In the genomic region with DNA sequence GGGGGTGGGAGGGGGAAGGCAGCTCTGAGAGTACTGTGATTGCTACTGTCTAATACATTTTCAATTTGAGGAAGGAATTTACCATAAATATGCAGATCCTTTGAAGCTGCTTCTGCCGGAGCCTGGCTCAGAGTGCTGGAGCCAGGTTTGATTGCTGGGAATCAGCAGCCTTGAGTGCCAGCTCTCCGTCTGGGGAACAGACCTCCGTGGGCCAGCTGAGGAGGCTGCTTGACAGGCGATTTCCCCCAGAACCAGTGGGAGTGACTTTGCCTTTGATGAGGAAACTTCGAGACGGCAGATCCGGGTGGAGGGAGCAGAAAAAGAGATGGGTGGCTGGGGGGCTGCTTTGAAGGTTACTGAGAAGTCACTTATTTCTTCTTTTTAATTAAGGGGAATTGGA, we compare ENCODE assay signal across 11 cellular contexts.
DNase-seq lines count a peak whose midpoint lies in the region; ATAC-seq and TF ChIP-seq lines count a peak whose summit lies in the region.
"Had no signal": no experiment of that assay in that cellular context is flagged by ENCODE, and none has a peak within 500 bp of the region (broad histone marks: within the 10 kb centered on the region; RNA-seq: fewer than 3 reads in every experiment).

No MANE protein-coding gene starts in this region.

- H3K4me2 ChIP-seq in SK-N-SH: no peak overlapping the region
- H3K4me2 ChIP-seq: A549 had no signal

- H3K36me3 ChIP-seq in SK-N-SH (replicated peaks in 1 of 2; ENCODE audit: control insufficient read depth in 1 of 2, insufficient read depth in 2 of 2, low read length in 1 of 2): no peaks in the 10 kb centered on the region

- 31% methylated on average over 6 of the region's 7 CpGs for WGBS in SK-N-SH (ENCODE audit: low lambda C conversion rate)

- TF ChIP-seq EP300 in SK-N-SH (IDR thresholded peaks at IDR 0.05; ENCODE audit: borderline replicate concordance in 1 of 2, low read depth in 1 of 2, low read length in 1 of 2): no peak

- TF ChIP-seq CTCF in SK-N-SH (IDR thresholded peaks at IDR 0.05): no peak

- no peaks in the 10 kb centered on the region for H3K9me3 ChIP-seq in SK-N-SH
- H3K9me3 ChIP-seq: A549 had no signal

- H3K9ac ChIP-seq in SK-N-SH: no peak overlapping the region

- no peaks in the 10 kb centered on the region for H3K9me2 ChIP-seq in SK-N-SH

- H3K27ac ChIP-seq in SK-N-SH (ENCODE audit: low read depth in 2 of 2, low read length in 1 of 2): no peak overlapping the region
- H3K27ac ChIP-seq: A549 had no signal

- DNase-seq in SK-N-SH (peak; percentile 29), astrocyte of the hippocampus (ENCODE audit: low read depth, low spot score) (peak; percentile 37), islet precursor cell (peak; percentile 69), putamen (ENCODE audit: low spot score) (peak; percentile 55), 8988T (no peak), H4 (ENCODE audit: low spot score) (no peak)
- DNase-seq: CD8-positive, alpha-beta T cell; COR-L47 had no signal

- no peaks in the 10 kb centered on the region for H4K20me1 ChIP-seq in SK-N-SH (ENCODE audit: insufficient read depth)

- no peaks in the 10 kb centered on the region for H3K27me3 ChIP-seq in SK-N-SH (ENCODE audit: insufficient read depth)

- ATAC-seq in SK-N-SH treated with all-trans-retinoic acid at 6 μM for 48 hours (no peak), HG03439 (IDR thresholded peaks at IDR 0.05; ENCODE audit: unreplicated experiment) (no peak)
- ATAC-seq: A549; CD8-positive, alpha-beta T cell had no signal

- no peak overlapping the region for H2AFZ ChIP-seq in SK-N-SH (ENCODE audit: low read depth)

- no peak overlapping the region for H3K4me3 ChIP-seq in SK-N-SH (ENCODE audit: low read depth in 2 of 2, low read length in 1 of 2)
- H3K4me3 ChIP-seq: A549 had no signal

- POLR2A ChIA-PET in SK-N-SH (lab: Yijun Ruan, JAX): no interaction called here

- H3K79me2 ChIP-seq in SK-N-SH (ENCODE audit: insufficient read depth): no peaks in the 10 kb centered on the region

- CTCF ChIA-PET in SK-N-SH (lab: Yijun Ruan, JAX): interaction anchor here (1.3 to 2.8 kb wide), 3 partner anchors 47 to 371 kb away, joined by 3 to 15 read pairs (median 3); a partner anchor contains a TSS

- no peak for TF ChIP-seq RAD21 in SK-N-SH (IDR thresholded peaks at IDR 0.05; ENCODE audit: low read length)

- peaks cover 0 to 35% of the 10 kb centered on the region in 2 experiments; a peak in 2 of 4 replicates for H3K4me1 ChIP-seq in SK-N-SH (ENCODE audit: control insufficient read depth in 1 of 2, insufficient read depth in 2 of 2, low read depth in 1 of 2, low read length in 1 of 2)
- H3K4me1 ChIP-seq: A549 had no signal

- H3F3A ChIP-seq in SK-N-SH (replicated peaks; ENCODE audit: insufficient read depth): no peaks in the 10 kb centered on the region

TF ChIP-seq in SK-N-SH, 30 proteins besides CTCF, POLR2A, EP300 and RAD21:
- TF ChIP-seq RCOR1 (IDR thresholded peaks at IDR 0.05; ENCODE audit: low read length) (no peak), SMC3 (IDR thresholded peaks at IDR 0.05; ENCODE audit: low read depth, low read length) (no peak), FOXJ3 (CRISPR knock-in tag; IDR thresholded peaks at IDR 0.05) (no peak), POLR2AphosphoS5 (IDR thresholded peaks at IDR 0.05; ENCODE audit: low read depth, low read length) (no peak), TAF1 (IDR thresholded peaks at IDR 0.05; ENCODE audit: borderline replicate concordance, low read depth, low read length) (no peak), TCF12 (IDR thresholded peaks at IDR 0.05) (no peak), JUND (IDR thresholded peaks at IDR 0.05) (no peak), FOSL2 (IDR thresholded peaks at IDR 0.05; ENCODE audit: borderline replicate concordance, low read depth) (no peak), ELF1 (IDR thresholded peaks at IDR 0.05) (no peak), SIN3A (IDR thresholded peaks at IDR 0.05; ENCODE audit: borderline replicate concordance, low read depth, low read length) (no peak)
- TF ChIP-seq, protein P1, sequence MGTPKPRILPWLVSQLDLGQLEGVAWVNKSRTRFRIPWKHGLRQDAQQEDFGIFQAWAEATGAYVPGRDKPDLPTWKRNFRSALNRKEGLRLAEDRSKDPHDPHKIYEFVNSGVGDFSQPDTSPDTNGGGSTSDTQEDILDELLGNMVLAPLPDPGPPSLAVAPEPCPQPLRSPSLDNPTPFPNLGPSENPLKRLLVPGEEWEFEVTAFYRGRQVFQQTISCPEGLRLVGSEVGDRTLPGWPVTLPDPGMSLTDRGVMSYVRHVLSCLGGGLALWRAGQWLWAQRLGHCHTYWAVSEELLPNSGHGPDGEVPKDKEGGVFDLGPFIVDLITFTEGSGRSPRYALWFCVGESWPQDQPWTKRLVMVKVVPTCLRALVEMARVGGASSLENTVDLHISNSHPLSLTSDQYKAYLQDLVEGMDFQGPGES (IDR thresholded peaks at IDR 0.05; ENCODE audit: low read depth, low read length): no peak

TF ChIP-seq in SK-N-SH treated with all-trans-retinoic acid at 6 μM for 48 hours, 23 proteins besides CTCF, POLR2A, EP300 and RAD21:
- TF ChIP-seq, protein P2, sequence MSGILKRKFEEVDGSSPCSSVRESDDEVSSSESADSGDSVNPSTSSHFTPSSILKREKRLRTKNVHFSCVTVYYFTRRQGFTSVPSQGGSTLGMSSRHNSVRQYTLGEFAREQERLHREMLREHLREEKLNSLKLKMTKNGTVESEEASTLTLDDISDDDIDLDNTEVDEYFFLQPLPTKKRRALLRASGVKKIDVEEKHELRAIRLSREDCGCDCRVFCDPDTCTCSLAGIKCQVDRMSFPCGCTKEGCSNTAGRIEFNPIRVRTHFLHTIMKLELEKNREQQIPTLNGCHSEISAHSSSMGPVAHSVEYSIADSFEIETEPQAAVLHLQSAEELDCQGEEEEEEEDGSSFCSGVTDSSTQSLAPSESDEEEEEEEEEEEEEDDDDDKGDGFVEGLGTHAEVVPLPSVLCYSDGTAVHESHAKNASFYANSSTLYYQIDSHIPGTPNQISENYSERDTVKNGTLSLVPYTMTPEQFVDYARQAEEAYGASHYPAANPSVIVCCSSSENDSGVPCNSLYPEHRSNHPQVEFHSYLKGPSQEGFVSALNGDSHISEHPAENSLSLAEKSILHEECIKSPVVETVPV (CRISPR knock-in tag; IDR thresholded peaks at IDR 0.05): no peak
- TF ChIP-seq ZFP3 (CRISPR knock-in tag; IDR thresholded peaks at IDR 0.05): no peak
- TF ChIP-seq ZNF70 (CRISPR knock-in tag; IDR thresholded peaks at IDR 0.05): no peak
- no peak for TF ChIP-seq TCF4 (CRISPR knock-in tag; IDR thresholded peaks at IDR 0.05; ENCODE audit: borderline replicate concordance)
- TF ChIP-seq, protein P3, sequence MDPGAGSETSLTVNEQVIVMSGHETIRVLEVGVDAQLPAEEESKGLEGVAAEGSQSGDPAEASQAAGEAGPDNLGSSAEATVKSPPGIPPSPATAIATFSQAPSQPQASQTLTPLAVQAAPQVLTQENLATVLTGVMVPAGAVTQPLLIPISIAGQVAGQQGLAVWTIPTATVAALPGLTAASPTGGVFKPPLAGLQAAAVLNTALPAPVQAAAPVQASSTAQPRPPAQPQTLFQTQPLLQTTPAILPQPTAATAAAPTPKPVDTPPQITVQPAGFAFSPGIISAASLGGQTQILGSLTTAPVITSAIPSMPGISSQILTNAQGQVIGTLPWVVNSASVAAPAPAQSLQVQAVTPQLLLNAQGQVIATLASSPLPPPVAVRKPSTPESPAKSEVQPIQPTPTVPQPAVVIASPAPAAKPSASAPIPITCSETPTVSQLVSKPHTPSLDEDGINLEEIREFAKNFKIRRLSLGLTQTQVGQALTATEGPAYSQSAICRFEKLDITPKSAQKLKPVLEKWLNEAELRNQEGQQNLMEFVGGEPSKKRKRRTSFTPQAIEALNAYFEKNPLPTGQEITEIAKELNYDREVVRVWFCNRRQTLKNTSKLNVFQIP (CRISPR knock-in tag; IDR thresholded peaks at IDR 0.05; ENCODE audit: borderline replicate concordance, low read depth): no peak
- TF ChIP-seq ZFP30 (CRISPR knock-in tag; IDR thresholded peaks at IDR 0.05): no peak
- no peak for TF ChIP-seq BACH2 (CRISPR knock-in tag; IDR thresholded peaks at IDR 0.05; ENCODE audit: borderline replicate concordance)
- TF ChIP-seq RARB (CRISPR knock-in tag; IDR thresholded peaks at IDR 0.05): no peak
- TF ChIP-seq, protein P4, sequence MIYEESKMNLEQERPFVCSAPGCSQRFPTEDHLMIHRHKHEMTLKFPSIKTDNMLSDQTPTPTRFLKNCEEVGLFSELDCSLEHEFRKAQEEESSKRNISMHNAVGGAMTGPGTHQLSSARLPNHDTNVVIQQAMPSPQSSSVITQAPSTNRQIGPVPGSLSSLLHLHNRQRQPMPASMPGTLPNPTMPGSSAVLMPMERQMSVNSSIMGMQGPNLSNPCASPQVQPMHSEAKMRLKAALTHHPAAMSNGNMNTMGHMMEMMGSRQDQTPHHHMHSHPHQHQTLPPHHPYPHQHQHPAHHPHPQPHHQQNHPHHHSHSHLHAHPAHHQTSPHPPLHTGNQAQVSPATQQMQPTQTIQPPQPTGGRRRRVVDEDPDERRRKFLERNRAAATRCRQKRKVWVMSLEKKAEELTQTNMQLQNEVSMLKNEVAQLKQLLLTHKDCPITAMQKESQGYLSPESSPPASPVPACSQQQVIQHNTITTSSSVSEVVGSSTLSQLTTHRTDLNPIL (CRISPR knock-in tag; IDR thresholded peaks at IDR 0.05; ENCODE audit: low read depth): no peak
- no peak for TF ChIP-seq ZNF565 (CRISPR knock-in tag; conservative IDR thresholded peaks at IDR 0.05; ENCODE audit: low read depth)

Comparison
In these comparisons a context has a peak if more than half of its experiments do, and no peak if none do; other contexts are left out.
1. DNase-seq: peak in SK-N-SH (single experiment), astrocyte of the hippocampus (single experiment), islet precursor cell (single experiment) and putamen (single experiment); none in 8988T (single experiment) and H4 (single experiment).